In the genomic region with DNA sequence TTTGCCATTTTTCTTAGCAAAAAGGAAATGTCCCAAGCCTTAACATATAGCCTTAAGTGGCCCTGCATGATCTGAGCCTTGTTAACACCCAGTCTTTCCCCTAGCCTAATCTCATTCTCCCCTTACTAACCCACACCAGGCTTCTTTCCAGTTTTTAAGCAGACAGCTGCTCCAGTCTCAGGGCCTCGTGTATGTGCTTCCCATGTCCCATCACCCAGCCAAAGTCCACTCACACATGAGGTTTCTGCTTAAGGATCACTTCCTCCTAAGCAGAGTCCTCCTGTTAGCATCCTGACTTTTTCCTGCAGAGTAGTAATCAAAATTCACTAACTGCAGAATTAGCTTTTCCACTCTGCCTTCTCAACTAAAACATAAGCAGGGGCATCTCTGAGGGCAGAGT, we compare ENCODE assay signal across 30 cellular contexts.
"Had no signal": no experiment of that assay in that cellular context is flagged by ENCODE, and none has a peak within 500 bp of the region (broad histone marks: within the 10 kb centered on the region; RNA-seq: fewer than 3 reads in every experiment).

No MANE protein-coding gene starts in this region.

- H3K27ac Mint-ChIP-seq: activated naive CD4-positive, alpha-beta T cell treated with anti-CD3 and anti-CD28 coated beads for 36 hours; activated naive CD8-positive, alpha-beta T cell treated with anti-CD3 and anti-CD28 coated beads for 36 hours; activated T-helper 1 cell treated with anti-CD3 and anti-CD28 coated beads, Interleukin-12 subunit alpha, Interleukin-12 subunit beta, Interleukin-2, Interleukin-4 antibody, amounts not matched to agents 30 ng/mL and 10 ng/mL and 1 ng/mL, durations not matched to agents 14 hours and 24 hours and 36 hours; brain; natural killer cell; stimulated activated memory B cell treated with anti-CD40 and anti-IgM and Interleukin-4, amounts not matched to agents 10 μg/mL and 1 μg/mL and 100 μg/mL, for 72 hours; stimulated activated naive CD8-positive, alpha-beta T cell treated with anti-CD3 and anti-CD28 coated beads, Interleukin-15, amount 100 ng/mL, for 72 hours had no signal

- H3K36me3 ChIP-seq: adrenal gland, ascending aorta, cardiac muscle cell, colonic mucosa, right lobe of liver, upper lobe of left lung, vagina had no signal

- H3K27me3 ChIP-seq: adrenal gland, ascending aorta, cardiac muscle cell, colonic mucosa, dorsolateral prefrontal cortex, right lobe of liver, upper lobe of left lung, vagina had no signal

- H3K9me3 ChIP-seq: adrenal gland, ascending aorta, colonic mucosa, right lobe of liver, upper lobe of left lung, vagina had no signal

- H3K27me3 Mint-ChIP-seq: activated B cell treated with CpG ODN at 0.5 μM for 24 hours; activated naive CD8-positive, alpha-beta T cell treated with anti-CD3 and anti-CD28 coated beads for 36 hours; stimulated activated memory B cell treated with anti-CD40 and anti-IgM and Interleukin-4, amounts not matched to agents 10 μg/mL and 1 μg/mL and 100 μg/mL, for 72 hours; stimulated activated naive CD8-positive, alpha-beta T cell treated with anti-CD3 and anti-CD28 coated beads, Interleukin-15, amount 100 ng/mL, for 72 hours had no signal

- ATAC-seq: left cardiac atrium; natural killer cell; right lobe of liver; stimulated activated memory B cell treated with anti-CD40 and anti-IgM and Interleukin-4, amounts not matched to agents 10 μg/mL and 1 μg/mL and 100 μg/mL, for 72 hours; stimulated activated naive CD8-positive, alpha-beta T cell treated with anti-CD3 and anti-CD28 coated beads, Interleukin-15, amount 100 ng/mL, for 72 hours had no signal

- DNase-seq: activated B cell treated with CpG ODN at 0.5 μM for 24 hours; activated effector memory CD4-positive, alpha-beta T cell treated with anti-CD3 and anti-CD28 coated beads, Interleukin-2, amount 50 U/mL, for 16 hours; activated naive CD4-positive, alpha-beta T cell treated with anti-CD3 and anti-CD28 coated beads for 36 hours; activated naive CD8-positive, alpha-beta T cell treated with anti-CD3 and anti-CD28 coated beads for 36 hours; activated T-cell treated with anti-CD3 and anti-CD28 coated beads, Interleukin-2, amount 50 U/mL, for 1 hour; adrenal gland; cerebellar nuclear complex; colonic mucosa; dorsolateral prefrontal cortex; effector memory CD4-positive, alpha-beta T cell; left cardiac atrium; midbrain; natural killer cell; right lobe of liver; stimulated activated CD4-positive, alpha-beta T cell treated with anti-CD3 and anti-CD28 coated beads, Interleukin-1b, Interleukin-23, amount 100 ng/mL, for 48 hours; stimulated activated CD4-positive, alpha-beta T cell treated with anti-CD3 and anti-CD28 coated beads, Interleukin-4, amount 100 ng/mL, for 4 hours; stimulated activated CD8-positive, alpha-beta memory T cell treated with anti-CD3 and anti-CD28 coated beads, Interleukin-4, amount 100 ng/mL, for 48 hours; stimulated activated naive CD8-positive, alpha-beta T cell treated with anti-CD3 and anti-CD28 coated beads, Interleukin-15, amount 100 ng/mL, for 72 hours; substantia nigra; T-helper 2 cell; upper lobe of left lung had no signal

- H3K4me3 Mint-ChIP-seq: activated B cell treated with CpG ODN at 0.5 μM for 24 hours; activated naive CD4-positive, alpha-beta T cell treated with anti-CD3 and anti-CD28 coated beads for 36 hours; activated naive CD8-positive, alpha-beta T cell treated with anti-CD3 and anti-CD28 coated beads for 36 hours; activated T-helper 1 cell treated with anti-CD3 and anti-CD28 coated beads, Interleukin-12 subunit alpha, Interleukin-12 subunit beta, Interleukin-2, Interleukin-4 antibody, amounts not matched to agents 30 ng/mL and 10 ng/mL and 1 ng/mL, durations not matched to agents 14 hours and 24 hours and 36 hours; brain; natural killer cell; stimulated activated memory B cell treated with anti-CD40 and anti-IgM and Interleukin-4, amounts not matched to agents 10 μg/mL and 1 μg/mL and 100 μg/mL, for 72 hours; stimulated activated naive CD8-positive, alpha-beta T cell treated with anti-CD3 and anti-CD28 coated beads, Interleukin-15, amount 100 ng/mL, for 72 hours had no signal

- FAIRE-seq: frontal cortex, islet of Langerhans had no signal

- H3K27ac ChIP-seq: adrenal gland, ascending aorta, cardiac muscle cell, colonic mucosa, dorsolateral prefrontal cortex, right lobe of liver, upper lobe of left lung, vagina had no signal

- H3K4me3 ChIP-seq: adrenal gland, ascending aorta, cardiac muscle cell, colonic mucosa, dorsolateral prefrontal cortex, right lobe of liver, smooth muscle cell, upper lobe of left lung, vagina had no signal

- H3K36me3 Mint-ChIP-seq: brain, natural killer cell had no signal

- H3K9me3 Mint-ChIP-seq: activated B cell treated with CpG ODN at 0.5 μM for 24 hours; activated naive CD4-positive, alpha-beta T cell treated with anti-CD3 and anti-CD28 coated beads for 36 hours; activated naive CD8-positive, alpha-beta T cell treated with anti-CD3 and anti-CD28 coated beads for 36 hours; activated T-helper 1 cell treated with anti-CD3 and anti-CD28 coated beads, Interleukin-12 subunit alpha, Interleukin-12 subunit beta, Interleukin-2, Interleukin-4 antibody, amounts not matched to agents 30 ng/mL and 10 ng/mL and 1 ng/mL, durations not matched to agents 14 hours and 24 hours and 36 hours; brain; natural killer cell; stimulated activated memory B cell treated with anti-CD40 and anti-IgM and Interleukin-4, amounts not matched to agents 10 μg/mL and 1 μg/mL and 100 μg/mL, for 72 hours; stimulated activated naive CD8-positive, alpha-beta T cell treated with anti-CD3 and anti-CD28 coated beads, Interleukin-15, amount 100 ng/mL, for 72 hours had no signal

- H3K4me1 ChIP-seq: adrenal gland, colonic mucosa, right lobe of liver, upper lobe of left lung had no signal

- H3K4me2 ChIP-seq: smooth muscle cell had no signal

- H3K4me1 Mint-ChIP-seq: activated B cell treated with CpG ODN at 0.5 μM for 24 hours; activated naive CD8-positive, alpha-beta T cell treated with anti-CD3 and anti-CD28 coated beads for 36 hours; natural killer cell; stimulated activated memory B cell treated with anti-CD40 and anti-IgM and Interleukin-4, amounts not matched to agents 10 μg/mL and 1 μg/mL and 100 μg/mL, for 72 hours; stimulated activated naive CD8-positive, alpha-beta T cell treated with anti-CD3 and anti-CD28 coated beads, Interleukin-15, amount 100 ng/mL, for 72 hours had no signal
